Comparison of ENCODE assay signal across 1 cellular context in genomic region chr6:50825375-50826036, GRCh38.
TF ChIP-seq lines count a peak whose summit lies in the region.

No MANE protein-coding gene starts in this region.

TF ChIP-seq in H1, 55 proteins besides CTCF, POLR2A, EP300 and RAD21:
- TF ChIP-seq TEAD4 (IDR thresholded peaks at IDR 0.05; ENCODE audit: low read depth, low read length): no peak
- TF ChIP-seq EZH2 (IDR thresholded peaks at IDR 0.05; ENCODE audit: low read depth, low read length, severe bottlenecking): no peak
- TF ChIP-seq NANOG (IDR thresholded peaks at IDR 0.05; ENCODE audit: insufficient read depth, low read depth, low read length, poor library complexity, severe bottlenecking): no peak
- TF ChIP-seq E2F6 (IDR thresholded peaks at IDR 0.05): no peak
- TF ChIP-seq SIRT6 (IDR thresholded peaks at IDR 0.05; ENCODE audit: low read length): no peak
- TF ChIP-seq POLR2AphosphoS5 (IDR thresholded peaks at IDR 0.05; ENCODE audit: low read depth, low read length): no peak
- TF ChIP-seq TAF7 (optimal IDR thresholded peaks at IDR 0.05; ENCODE audit: borderline replicate concordance, low read depth, low read length): no peak
- no peak for TF ChIP-seq CHD1 (IDR thresholded peaks at IDR 0.05; ENCODE audit: low read depth, low read length)
- TF ChIP-seq, protein P1, sequence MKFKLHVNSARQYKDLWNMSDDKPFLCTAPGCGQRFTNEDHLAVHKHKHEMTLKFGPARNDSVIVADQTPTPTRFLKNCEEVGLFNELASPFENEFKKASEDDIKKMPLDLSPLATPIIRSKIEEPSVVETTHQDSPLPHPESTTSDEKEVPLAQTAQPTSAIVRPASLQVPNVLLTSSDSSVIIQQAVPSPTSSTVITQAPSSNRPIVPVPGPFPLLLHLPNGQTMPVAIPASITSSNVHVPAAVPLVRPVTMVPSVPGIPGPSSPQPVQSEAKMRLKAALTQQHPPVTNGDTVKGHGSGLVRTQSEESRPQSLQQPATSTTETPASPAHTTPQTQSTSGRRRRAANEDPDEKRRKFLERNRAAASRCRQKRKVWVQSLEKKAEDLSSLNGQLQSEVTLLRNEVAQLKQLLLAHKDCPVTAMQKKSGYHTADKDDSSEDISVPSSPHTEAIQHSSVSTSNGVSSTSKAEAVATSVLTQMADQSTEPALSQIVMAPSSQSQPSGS (IDR thresholded peaks at IDR 0.05; ENCODE audit: low read length): no peak
- no peak for TF ChIP-seq SP4 (IDR thresholded peaks at IDR 0.05; ENCODE audit: low read length)
- TF ChIP-seq KDM5A (IDR thresholded peaks at IDR 0.05; ENCODE audit: low read length): no peak
- TF ChIP-seq BCL11A (IDR thresholded peaks at IDR 0.05; ENCODE audit: low read depth in 2 of 2, low read length in 2 of 2): no peak
- TF ChIP-seq CBX5 (IDR thresholded peaks at IDR 0.05; ENCODE audit: low read depth, low read length): no peak
- TF ChIP-seq ASH2L (IDR thresholded peaks at IDR 0.05; ENCODE audit: low read length): peak; percentile 50
- no peak for TF ChIP-seq TCF12 (IDR thresholded peaks at IDR 0.05; ENCODE audit: low read depth, low read length)
- TF ChIP-seq MAFK (IDR thresholded peaks at IDR 0.05; ENCODE audit: low read depth, low read length): no peak
- no peak for TF ChIP-seq MAX (IDR thresholded peaks at IDR 0.05)
- no peak for TF ChIP-seq RFX5 (IDR thresholded peaks at IDR 0.05; ENCODE audit: borderline replicate concordance, low read depth, low read length)
- no peak for TF ChIP-seq RXRA (IDR thresholded peaks at IDR 0.05; ENCODE audit: insufficient read depth, low read depth, low read length)
- no peak for TF ChIP-seq CHD7 (IDR thresholded peaks at IDR 0.05; ENCODE audit: insufficient replicate concordance, low read length)
- no peak for TF ChIP-seq GABPA (IDR thresholded peaks at IDR 0.05; ENCODE audit: borderline replicate concordance, insufficient read depth, low read length)
- no peak for TF ChIP-seq HDAC6 (IDR thresholded peaks at IDR 0.05; ENCODE audit: low read depth, low read length)
- TF ChIP-seq SP2 (IDR thresholded peaks at IDR 0.05; ENCODE audit: low read length): no peak
- no peak for TF ChIP-seq CEBPB (IDR thresholded peaks at IDR 0.05; ENCODE audit: low read depth, low read length)
- TF ChIP-seq KDM4A (IDR thresholded peaks at IDR 0.05; ENCODE audit: low read depth, low read length, severe bottlenecking): peak; percentile 36
- TF ChIP-seq KDM1A (IDR thresholded peaks at IDR 0.05; ENCODE audit: borderline replicate concordance, low read length): no peak
- TF ChIP-seq ZNF274 (IDR thresholded peaks at IDR 0.05; ENCODE audit: borderline replicate concordance, extremely low read depth, low read length): no peak
- TF ChIP-seq EGR1 (IDR thresholded peaks at IDR 0.05; ENCODE audit: borderline replicate concordance, low read depth, low read length): no peak
- no peak for TF ChIP-seq YY1 (IDR thresholded peaks at IDR 0.05; ENCODE audit: low read depth, low read length)
- no peak for TF ChIP-seq TBP (IDR thresholded peaks at IDR 0.05; ENCODE audit: low read depth, low read length)
- no peak for TF ChIP-seq RBBP5 (IDR thresholded peaks at IDR 0.05; ENCODE audit: borderline replicate concordance, low read depth, low read length)
- peak; percentile 43 for TF ChIP-seq SUZ12 (IDR thresholded peaks at IDR 0.05; ENCODE audit: low read length)
- TF ChIP-seq CREB1 (IDR thresholded peaks at IDR 0.05): no peak
- TF ChIP-seq POU5F1 (IDR thresholded peaks at IDR 0.05; ENCODE audit: low read depth, low read length): no peak
- 0 out of 2 replicates have a peak, but pooled peaks have one; percentile 27 for TF ChIP-seq CBX8 (IDR thresholded peaks at IDR 0.05; ENCODE audit: borderline replicate concordance, low read depth, low read length)
- peak; percentile 81 for TF ChIP-seq RNF2 (IDR thresholded peaks at IDR 0.05; ENCODE audit: borderline replicate concordance, low read depth, low read length, missing control alignments, poor library complexity, severe bottlenecking)
- no peak for TF ChIP-seq CHD2 (IDR thresholded peaks at IDR 0.05; ENCODE audit: low read length)
- TF ChIP-seq, protein P2, sequence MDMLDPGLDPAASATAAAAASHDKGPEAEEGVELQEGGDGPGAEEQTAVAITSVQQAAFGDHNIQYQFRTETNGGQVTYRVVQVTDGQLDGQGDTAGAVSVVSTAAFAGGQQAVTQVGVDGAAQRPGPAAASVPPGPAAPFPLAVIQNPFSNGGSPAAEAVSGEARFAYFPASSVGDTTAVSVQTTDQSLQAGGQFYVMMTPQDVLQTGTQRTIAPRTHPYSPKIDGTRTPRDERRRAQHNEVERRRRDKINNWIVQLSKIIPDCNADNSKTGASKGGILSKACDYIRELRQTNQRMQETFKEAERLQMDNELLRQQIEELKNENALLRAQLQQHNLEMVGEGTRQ (IDR thresholded peaks at IDR 0.05; ENCODE audit: low read length): peak; percentile 13; the same call in 1 of the 2 replicates
- no peak for TF ChIP-seq TAF1 (IDR thresholded peaks at IDR 0.05; ENCODE audit: low read depth, low read length)
- TF ChIP-seq SRF (IDR thresholded peaks at IDR 0.05; ENCODE audit: low read depth, low read length): no peak
- TF ChIP-seq SIN3A (conservative IDR thresholded peaks at IDR 0.05 in 1 of 2, IDR thresholded peaks at IDR 0.05 in 1 of 2; ENCODE audit: low read depth in 1 of 2, low read length in 2 of 2): no peak
- no peak for TF ChIP-seq JUND (IDR thresholded peaks at IDR 0.05; ENCODE audit: low read length)
- no peak for TF ChIP-seq SP1 (IDR thresholded peaks at IDR 0.05; ENCODE audit: low read depth, low read length)
- TF ChIP-seq ATF3 (IDR thresholded peaks at IDR 0.05; ENCODE audit: insufficient read depth, low read depth, low read length): no peak
- no peak for TF ChIP-seq FOSL1 (IDR thresholded peaks at IDR 0.05; ENCODE audit: insufficient read depth, low read depth, low read length)
- no peak for TF ChIP-seq PHF8 (conservative IDR thresholded peaks at IDR 0.05; ENCODE audit: low read depth, low read length)
- TF ChIP-seq HDAC2 (IDR thresholded peaks at IDR 0.05; ENCODE audit: borderline replicate concordance in 1 of 2, low read depth in 2 of 2, low read length in 2 of 2): no peak
- no peak for TF ChIP-seq SAP30 (IDR thresholded peaks at IDR 0.05; ENCODE audit: insufficient read depth, insufficient replicate concordance, low read length)
